ENCODE assay signal across 8 cellular contexts in genomic region chrX:13013353-13014110, GRCh38. TPM values are rescaled to one million over a fixed set of nuclear protein-coding genes. Genes with fewer than 3 reads are reported as not detected.
DNase-seq lines count a peak whose midpoint lies in the region; ATAC-seq and TF ChIP-seq lines count a peak whose summit lies in the region.

No MANE protein-coding gene starts in this region.

- H3K27me3 Mint-ChIP-seq in MCF 10A (ENCODE audit: insufficient read depth, unreplicated experiment), result peaks cover 42% of the 10 kb centered on the region

- H3K9ac ChIP-seq in mammary epithelial cell (ENCODE audit: insufficient read depth, low read length) (no peak overlapping the region), subcutaneous abdominal adipose tissue (ENCODE audit: low read length in 5 of 5) (no peak overlapping the region)

- H3K27ac Mint-ChIP-seq in MCF 10A (ENCODE audit: low read depth, unreplicated experiment), result no peak overlapping the region

- ATAC-seq in HG02981 (IDR thresholded peaks at IDR 0.05; ENCODE audit: unreplicated experiment) (peak; percentile 85), Panc1 (no peak)

- dilution Hi-C loops in mammary epithelial cell (cut with HindIII; ENCODE audit: low sequenced_read_pairs), result no loop called here

- DNase-seq in mammary epithelial cell (peak; percentile 70), MCF 10A (ENCODE audit: unreplicated experiment) (no peak), Panc1 (ENCODE audit: low read depth, low spot score) (no peak), germinal center (ENCODE audit: low spot score) (peak; percentile 24), RWPE1 (ENCODE audit: low spot score) (no peak), GOT3 (lab: John Stamatoyannopoulos, UW) (no peak)

- H3K4me1 Mint-ChIP-seq in MCF 10A (ENCODE audit: insufficient read depth, unreplicated experiment), result peaks cover 18% of the 10 kb centered on the region

- POLR2A ChIA-PET in MCF 10A (lab: Yijun Ruan, JAX), result interaction anchor here (0.7 kb wide), 2 partner anchors 24 to 375 kb away, joined by 3 read pairs; no protein-coding TSS in a partner anchor
- POLR2A ChIA-PET in Panc1 (lab: Charles Lee), result no interaction called here
- POLR2A ChIA-PET in RWPE1 (lab: Yijun Ruan, JAX; ENCODE audit: low non-redundant PET), result no interaction called here

- H3K4me3 ChIP-seq in mammary epithelial cell (replicated peaks in 1 of 3; ENCODE audit: insufficient read depth in 1 of 3, low read depth in 2 of 3, low read length in 3 of 3) (no peak overlapping the region), Panc1 (ENCODE audit: low read depth in 2 of 2, low read length in 2 of 2) (no peak overlapping the region), subcutaneous abdominal adipose tissue (ENCODE audit: low read depth in 1 of 5, low read length in 5 of 5) (peak overlapping the region in 2 of 5 donors; percentile 22 to 37)

- BruUV-seq in mammary epithelial cell (replicated peaks; lab: Mats Ljungman, UMichigan) (no TSS peak), MCF 10A (replicated peaks; lab: Mats Ljungman, UMichigan) (no TSS peak), Panc1 (replicated peaks; lab: Mats Ljungman, UMichigan) (no TSS peak)

- H3K9me3 ChIP-seq in mammary epithelial cell (replicated peaks; ENCODE audit: insufficient read depth, low read length), result no peaks in the 10 kb centered on the region
- H3K9me3 ChIP-seq in Panc1 (ENCODE audit: control insufficient read depth, insufficient read depth, low read depth, low read length), result no peaks in the 10 kb centered on the region
- H3K9me3 ChIP-seq in subcutaneous abdominal adipose tissue (ENCODE audit: control insufficient read depth in 5 of 5, low read length in 5 of 5), result no peaks in the 10 kb centered on the region

- H4K20me1 ChIP-seq in mammary epithelial cell (ENCODE audit: insufficient read depth, low read length), result no peaks in the 10 kb centered on the region

- no peak overlapping the region for H3K4me2 ChIP-seq in mammary epithelial cell (ENCODE audit: insufficient read depth, low read depth, low read length)

- in situ Hi-C loops in mammary epithelial cell (cut with MboI; ENCODE audit: low sequenced_read_pairs in 2 of 2), result no loop called here
- in situ Hi-C loops in Panc1 (cut with HindIII; ENCODE audit: low pct_unique_long_range_greater_than_20kb, low sequenced_read_pairs), result no loop called here

- TF ChIP-seq CTCF in mammary epithelial cell (conservative IDR thresholded peaks at IDR 0.05 in 1 of 2, IDR thresholded peaks at IDR 0.05 in 1 of 2; ENCODE audit: extremely low read depth in 1 of 2, insufficient read depth in 1 of 2, low read depth in 1 of 2, low read length in 2 of 2), result no peak
- TF ChIP-seq CTCF in MCF 10A (IDR thresholded peaks at IDR 0.05; ENCODE audit: unreplicated experiment), result no peak
- TF ChIP-seq CTCF in Panc1 (IDR thresholded peaks at IDR 0.05), result no peak
- no peak for TF ChIP-seq CTCF in RWPE1 (conservative IDR thresholded peaks at IDR 0.05; ENCODE audit: low read depth)

- H2AFZ ChIP-seq in mammary epithelial cell (ENCODE audit: low read depth, low read length), result peak overlapping the region; percentile 4

- H3K27me3 ChIP-seq in mammary epithelial cell (ENCODE audit: insufficient read depth, low read length) (no peaks in the 10 kb centered on the region), Panc1 (ENCODE audit: control insufficient read depth, insufficient read depth, low read length) (no peaks in the 10 kb centered on the region), subcutaneous abdominal adipose tissue (ENCODE audit: control insufficient read depth in 5 of 5, insufficient read depth in 4 of 5, low read length in 5 of 5) (no peaks in the 10 kb centered on the region)

- H3K36me3 Mint-ChIP-seq in MCF 10A (ENCODE audit: insufficient read depth, unreplicated experiment), result no peaks in the 10 kb centered on the region

- H3K79me2 ChIP-seq in mammary epithelial cell (ENCODE audit: insufficient read depth, low read length), result no peaks in the 10 kb centered on the region

- H3K9me3 Mint-ChIP-seq in MCF 10A (ENCODE audit: unreplicated experiment), result no peaks in the 10 kb centered on the region

- intact Hi-C loops in mammary epithelial cell (cut with micrococcal nuclease), result no loop called here
- intact Hi-C loops in MCF 10A (cut with micrococcal nuclease), result no loop called here
- intact Hi-C loops in Panc1 (cut with micrococcal nuclease; ENCODE audit: unreplicated experiment), result no loop called here

- CTCF ChIA-PET in mammary epithelial cell (lab: Charles Lee; ENCODE audit: low non-redundant PET) (no interaction called here), MCF 10A (lab: Yijun Ruan, JAX) (interaction anchor here (1.6 kb wide), 1 partner anchor 475 kb away, joined by 4 read pairs; no protein-coding TSS in a partner anchor), Panc1 (lab: Charles Lee) (no interaction called here), RWPE1 (lab: Yijun Ruan, JAX) (no interaction called here)

- H3K27ac ChIP-seq in mammary epithelial cell (ENCODE audit: insufficient read depth, low read depth, low read length) (no peak overlapping the region), Panc1 (ENCODE audit: low read length) (peak overlapping the region; percentile 75), subcutaneous abdominal adipose tissue (ENCODE audit: low read depth, low read length) (peak overlapping the region; percentile 57), RWPE1 (no peak overlapping the region)

- WGBS in mammary epithelial cell (ENCODE audit: low coverage, missing lambda C conversion rate), result 70% methylated on average over 8 of the region's 8 CpGs

- peaks cover 38% of the 10 kb centered on the region for H3K4me1 ChIP-seq in mammary epithelial cell (ENCODE audit: insufficient read depth, low read length)
- H3K4me1 ChIP-seq in Panc1 (ENCODE audit: control insufficient read depth, insufficient read depth, low read length), result no peaks in the 10 kb centered on the region; the same call in 1 of the 2 replicates
- peaks cover 0 to 30% (median 22%) of the 10 kb centered on the region in 5 donors for H3K4me1 ChIP-seq in subcutaneous abdominal adipose tissue (ENCODE audit: control insufficient read depth in 5 of 5, insufficient read depth in 5 of 5, low read length in 5 of 5)

- no peak overlapping the region for H3K4me3 Mint-ChIP-seq in MCF 10A (ENCODE audit: unreplicated experiment)

- H3K36me3 ChIP-seq in mammary epithelial cell (ENCODE audit: insufficient read depth, low read length) (no peaks in the 10 kb centered on the region), Panc1 (ENCODE audit: control insufficient read depth, insufficient read depth, low read length) (no peaks in the 10 kb centered on the region), subcutaneous abdominal adipose tissue (ENCODE audit: control insufficient read depth in 5 of 5, insufficient read depth in 5 of 5, low read length in 5 of 5) (no peaks in the 10 kb centered on the region)

RNA-seq across cellular contexts. Expression of gene FAM9C, which starts 30.9 kb away (rescaled TPM):
- total RNA-seq in mammary epithelial cell (not detected), MCF 10A (2022) (not detected in 2 replicates), Panc1 (2021; ENCODE audit: unreplicated experiment) (not detected)
- not detected for polyA plus RNA-seq in mammary epithelial cell
- polyA minus RNA-seq in mammary epithelial cell, result not detected
- polyA plus RNA-seq in Panc1 (2012; ENCODE audit: insufficient read length), result not detected

RNA-seq across cellular contexts. Expression of gene TMSB4X, which starts 38.6 kb away (rescaled TPM):
- 1,000 to 10,000 TPM; 1,481 to 1,998 TPM for total RNA-seq in mammary epithelial cell
- 2,487 TPM for polyA plus RNA-seq in mammary epithelial cell
- polyA minus RNA-seq in mammary epithelial cell, result 1,100 TPM
- 801 and 901 TPM in 2 replicates for total RNA-seq in MCF 10A (2022)
- total RNA-seq in Panc1 (2021; ENCODE audit: unreplicated experiment), result 2,928 TPM
- polyA plus RNA-seq in Panc1 (2012; ENCODE audit: insufficient read length), result 5,442 TPM

Comparison
In these comparisons a context has a peak if more than half of its experiments do, and no peak if none do; other contexts are left out.
1. DNase-seq: peak in mammary epithelial cell (single experiment) and germinal center (single experiment); none in MCF 10A (single experiment), Panc1 (single experiment), RWPE1 (single experiment) and GOT3 (single experiment).
2. H3K27ac ChIP-seq: peak in Panc1 (single experiment) and subcutaneous abdominal adipose tissue (single experiment); none in mammary epithelial cell (single experiment) and RWPE1 (single experiment).